14 cellular contexts compared by ENCODE assay signal in genomic region chr1:93588955-93589354, GRCh38.
"Had no signal": no experiment of that assay in that cellular context is flagged by ENCODE, and none has a peak within 500 bp of the region (broad histone marks: within the 10 kb centered on the region; RNA-seq: fewer than 3 reads in every experiment).

No MANE protein-coding gene starts in this region.

- H3K4me2 ChIP-seq: smooth muscle cell had no signal

- DNase-seq: activated CD4-positive, alpha-beta T cell treated with anti-CD3 and anti-CD28 coated beads, Interleukin-2, amount 10 ng/mL, durations not matched to agents 7 days and 5 days; activated CD8-positive, alpha-beta T cell treated with anti-CD3 and anti-CD28 coated beads, Interleukin-2, amount 10 ng/mL, durations not matched to agents 7 days and 5 days; activated naive CD4-positive, alpha-beta T cell treated with anti-CD3 and anti-CD28 coated beads for 36 hours; activated T-cell treated with anti-CD3 and anti-CD28 coated beads, Interleukin-2, amount 50 U/mL, for 24 hours; right cardiac atrium; stimulated activated CD4-positive, alpha-beta T cell treated with anti-CD3 and anti-CD28 coated beads, Interleukin-4, amount 100 ng/mL, for 24 hours; stomach; T1000; testis; upper lobe of right lung had no signal

- H3K27me3 ChIP-seq: esophagus muscularis mucosa, stomach, testis, upper lobe of right lung had no signal

- H3K27ac ChIP-seq: coronary artery, esophagus muscularis mucosa, prostate gland, testis, upper lobe of right lung had no signal

- H3K36me3 ChIP-seq: prostate gland had no signal

- H3K4me3 ChIP-seq: coronary artery, esophagus muscularis mucosa, prostate gland, smooth muscle cell, stomach, testis, upper lobe of right lung had no signal

- H3K9me3 ChIP-seq: esophagus muscularis mucosa, prostate gland, stomach, testis, upper lobe of right lung had no signal
